22 cellular contexts compared by ENCODE assay signal in the genomic region with DNA sequence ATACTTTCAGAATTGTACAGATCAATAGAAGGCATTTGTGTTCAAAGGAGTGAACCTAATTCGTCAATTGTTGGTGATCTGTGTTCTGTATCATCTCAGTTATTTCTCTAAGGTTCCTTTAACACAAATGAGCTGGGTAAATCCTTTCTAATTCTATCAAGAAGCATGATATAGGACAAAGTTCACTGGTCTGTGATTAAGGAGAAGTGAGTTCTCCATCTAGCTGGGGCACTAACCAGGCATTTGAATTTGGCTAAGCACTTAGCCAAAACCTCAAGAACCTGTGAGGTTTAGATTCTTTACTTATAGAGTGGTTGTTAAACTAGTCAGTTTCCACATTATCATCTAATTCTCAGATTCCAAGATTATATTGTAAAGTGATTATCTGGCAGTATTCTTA.
"Had no signal": no experiment of that assay in that cellular context is flagged by ENCODE, and none has a peak within 500 bp of the region (broad histone marks: within the 10 kb centered on the region; RNA-seq: fewer than 3 reads in every experiment).

No MANE protein-coding gene starts in this region.

- DNase-seq: activated CD4-positive, alpha-beta T cell treated with anti-CD3 and anti-CD28 coated beads, Interleukin-2, amount 10 ng/mL, durations not matched to agents 24 days and 14 days; activated CD4-positive, alpha-beta T cell treated with anti-CD3 and anti-CD28 coated beads, Interleukin-2, amount 50 U/mL, for 48 hours; activated CD8-positive, alpha-beta T cell treated with anti-CD3 and anti-CD28 coated beads, Interleukin-2, amount 10 ng/mL, durations not matched to agents 7 days and 5 days; activated gamma-delta T cell; activated naive CD4-positive, alpha-beta T cell treated with Interleukin-2 at 50 U/mL for 16 hours; activated naive CD8-positive, alpha-beta T cell treated with anti-CD3 and anti-CD28 coated beads, Interleukin-2, amount 10 ng/mL, durations not matched to agents 7 days and 5 days; activated T-cell treated with anti-CD3 and anti-CD28 coated beads, Interleukin-2, amount 50 U/mL, for 24 hours; amygdala; KG1; MM.1S; NCI-H1092; NCI-H1436 treated with DMSO at 0.1 percent for 48 hours; NCI-H1694 treated with DMSO at 0.1 percent for 48 hours; NCI-H2029; NCI-H345; NCI-H524 treated with DMSO at 0.1 percent for 48 hours; Right ventricle myocardium superior; SJCRH30; T1000 had no signal

- H3K27me3 Mint-ChIP-seq: activated CD4-positive, alpha-beta T cell treated with anti-CD3 and anti-CD28 coated beads, Interleukin-2, amount 10 ng/mL, durations not matched to agents 24 days and 14 days; activated naive CD4-positive, alpha-beta T cell treated with anti-CD3 and anti-CD28 coated beads, Interleukin-2, amount 50 U/mL, for 24 hours; activated naive CD8-positive, alpha-beta T cell treated with anti-CD3 and anti-CD28 coated beads, Interleukin-2, amount 10 ng/mL, durations not matched to agents 7 days and 5 days; activated T-cell treated with anti-CD3 and anti-CD28 coated beads, Interleukin-2, amount 50 U/mL, for 24 hours; IgD-negative memory B cell had no signal

- H3K4me1 Mint-ChIP-seq: activated CD4-positive, alpha-beta T cell treated with anti-CD3 and anti-CD28 coated beads, Interleukin-2, amount 10 ng/mL, durations not matched to agents 24 days and 14 days; activated naive CD4-positive, alpha-beta T cell treated with anti-CD3 and anti-CD28 coated beads, Interleukin-2, amount 50 U/mL, for 24 hours; activated naive CD8-positive, alpha-beta T cell treated with anti-CD3 and anti-CD28 coated beads, Interleukin-2, amount 10 ng/mL, durations not matched to agents 7 days and 5 days; IgD-negative memory B cell had no signal

- ATAC-seq: activated CD8-positive, alpha-beta T cell treated with anti-CD3 and anti-CD28 coated beads, Interleukin-2, amount 10 ng/mL, durations not matched to agents 7 days and 5 days had no signal

- H3K9me3 Mint-ChIP-seq: activated CD4-positive, alpha-beta T cell treated with anti-CD3 and anti-CD28 coated beads, Interleukin-2, amount 10 ng/mL, durations not matched to agents 24 days and 14 days; activated naive CD4-positive, alpha-beta T cell treated with anti-CD3 and anti-CD28 coated beads, Interleukin-2, amount 50 U/mL, for 24 hours; activated naive CD8-positive, alpha-beta T cell treated with anti-CD3 and anti-CD28 coated beads, Interleukin-2, amount 10 ng/mL, durations not matched to agents 7 days and 5 days; activated T-cell treated with anti-CD3 and anti-CD28 coated beads, Interleukin-2, amount 50 U/mL, for 24 hours; activated T-helper 2 cell treated with anti-CD3 and anti-CD28 coated beads, Interferon-gamma antibody, Interleukin-2, Interleukin-4, amounts not matched to agents 10 μg/mL and 5 μg/mL and 100 μg/mL, durations not matched to agents 14 hours and 24 hours and 36 hours; IgD-negative memory B cell had no signal

- H3K27ac Mint-ChIP-seq: activated CD4-positive, alpha-beta T cell treated with anti-CD3 and anti-CD28 coated beads, Interleukin-2, amount 10 ng/mL, durations not matched to agents 24 days and 14 days; activated CD8-positive, alpha-beta T cell treated with anti-CD3 and anti-CD28 coated beads, Interleukin-2, amount 10 ng/mL, durations not matched to agents 7 days and 5 days; activated naive CD4-positive, alpha-beta T cell treated with anti-CD3 and anti-CD28 coated beads, Interleukin-2, amount 50 U/mL, for 24 hours; activated naive CD8-positive, alpha-beta T cell treated with anti-CD3 and anti-CD28 coated beads, Interleukin-2, amount 10 ng/mL, durations not matched to agents 7 days and 5 days; activated T-cell treated with anti-CD3 and anti-CD28 coated beads, Interleukin-2, amount 50 U/mL, for 24 hours; activated T-helper 2 cell treated with anti-CD3 and anti-CD28 coated beads, Interferon-gamma antibody, Interleukin-2, Interleukin-4, amounts not matched to agents 10 μg/mL and 5 μg/mL and 100 μg/mL, durations not matched to agents 14 hours and 24 hours and 36 hours; IgD-negative memory B cell had no signal

- H3K4me3 Mint-ChIP-seq: activated CD4-positive, alpha-beta T cell treated with anti-CD3 and anti-CD28 coated beads, Interleukin-2, amount 10 ng/mL, durations not matched to agents 24 days and 14 days; activated CD8-positive, alpha-beta T cell treated with anti-CD3 and anti-CD28 coated beads, Interleukin-2, amount 10 ng/mL, durations not matched to agents 7 days and 5 days; activated naive CD4-positive, alpha-beta T cell treated with anti-CD3 and anti-CD28 coated beads, Interleukin-2, amount 50 U/mL, for 24 hours; activated naive CD8-positive, alpha-beta T cell treated with anti-CD3 and anti-CD28 coated beads, Interleukin-2, amount 10 ng/mL, durations not matched to agents 7 days and 5 days; activated T-cell treated with anti-CD3 and anti-CD28 coated beads, Interleukin-2, amount 50 U/mL, for 24 hours; IgD-negative memory B cell had no signal
